17 cellular contexts compared by ENCODE assay signal in genomic region chr17:841313-841712, GRCh38. TPM values are rescaled to one million over a fixed set of nuclear protein-coding genes. Genes with fewer than 3 reads are reported as not detected.
A peak's percentile ranks its signal among the peaks of the same experiment; 100 is the strongest.
DNase-seq lines count a peak whose midpoint lies in the region; ATAC-seq, FAIRE-seq and TF ChIP-seq lines count a peak whose summit lies in the region.
"Had no signal": no experiment of that assay in that cellular context is flagged by ENCODE, and none has a peak within 500 bp of the region (broad histone marks: within the 10 kb centered on the region; RNA-seq: fewer than 3 reads in every experiment).

No MANE protein-coding gene starts in this region.

- H3K9me3 ChIP-seq in right atrium auricular region (no peaks in the 10 kb centered on the region), aorta (ENCODE audit: control insufficient read depth, low read length) (no peaks in the 10 kb centered on the region)
- H3K9me3 ChIP-seq: HAP-1 had no signal

- H3K36me3 ChIP-seq in right atrium auricular region = no peaks in the 10 kb centered on the region
- peaks cover 2% of the 10 kb centered on the region for H3K36me3 ChIP-seq in bronchial epithelial cell (ENCODE audit: control insufficient read depth, insufficient read depth, low read length)
- no peaks in the 10 kb centered on the region for H3K36me3 ChIP-seq in aorta (ENCODE audit: control insufficient read depth in 1 of 2, insufficient read depth in 2 of 2, low read length in 1 of 2)
- H3K36me3 ChIP-seq: HAP-1 had no signal

- DNase-seq in left ventricle myocardium superior (no peak), right atrium auricular region (ENCODE audit: low spot score) (no peak), bronchial epithelial cell (ENCODE audit: low read depth) (no peak), omental fat pad (ENCODE audit: low spot score) (no peak), aorta (no peak), GM19239 (ENCODE audit: insufficient read length, low spot score) (no peak), iPS-NIHi7 (ENCODE audit: extremely low spot score) (no peak), activated gamma-delta T cell treated with Interleukin-2 at 50 U/mL for 16 hours (no peak)
- DNase-seq: DMS79, GDM1, Karpas-422, MM.1S, NCI-H1417 treated with DMSO at 0.1 percent for 48 hours, NCI-H2029 treated with DMSO at 0.1 percent for 48 hours, NCI-H524 had no signal

- H3K27me3 ChIP-seq in right atrium auricular region = no peaks in the 10 kb centered on the region
- no peaks in the 10 kb centered on the region for H3K27me3 ChIP-seq in bronchial epithelial cell (ENCODE audit: control insufficient read depth, insufficient read depth, low read length)
- no peaks in the 10 kb centered on the region for H3K27me3 ChIP-seq in aorta (ENCODE audit: control insufficient read depth in 1 of 2, insufficient read depth in 2 of 2, low read length in 1 of 2)

- H3K4me1 ChIP-seq in right atrium auricular region = peaks cover 0 to under 1% of the 10 kb centered on the region in 2 donors
- no peaks in the 10 kb centered on the region for H3K4me1 ChIP-seq in aorta (ENCODE audit: control insufficient read depth in 1 of 2, insufficient read depth in 2 of 2, low read length in 2 of 2)
- H3K4me1 ChIP-seq: HAP-1 had no signal

- WGBS in aorta, 2 donors = 77 to 85% methylated on average over 33 of the region's 33 CpGs

- FAIRE-seq in bronchial epithelial cell (lab: Jason Lieb, UNC) (peak; percentile 99), GM19239 (lab: Jason Lieb, UNC) (no peak)
- FAIRE-seq: A204.1 had no signal

- peak; percentile 71 for ATAC-seq in left ventricle myocardium superior
- ATAC-seq in omental fat pad (ENCODE audit: low FRiP score) = peak; percentile 15
- ATAC-seq in aorta (ENCODE audit: low FRiP score) = peak; percentile 70

- H3K27ac ChIP-seq in right atrium auricular region (no peak overlapping the region), aorta (ENCODE audit: low read depth in 1 of 2, low read length in 2 of 2) (no peak overlapping the region)

- no peak overlapping the region for H3K4me3 ChIP-seq in right atrium auricular region
- no peak overlapping the region for H3K4me3 ChIP-seq in bronchial epithelial cell (ENCODE audit: low read depth, low read length)
- H3K4me3 ChIP-seq in aorta (ENCODE audit: low read length in 2 of 2) = no peak overlapping the region
- H3K4me3 ChIP-seq: HAP-1 had no signal

- intact Hi-C loops in left ventricle myocardium superior (cut with micrococcal nuclease) = no loop called here
- intact Hi-C loops in aorta (cut with DNase I) = no loop called here

- TF ChIP-seq CTCF in right atrium auricular region (IDR thresholded peaks at IDR 0.05) (no peak), bronchial epithelial cell (IDR thresholded peaks at IDR 0.05; ENCODE audit: insufficient read depth, low read length, severe bottlenecking) (no peak), omental fat pad (IDR thresholded peaks at IDR 0.05) (no peak)

RNA-seq across cellular contexts. Expression of gene MRM3, which starts 59.2 kb away (rescaled TPM):
- total RNA-seq in left ventricle myocardium superior = 22.4 TPM
- total RNA-seq in right atrium auricular region = 10 to 100 TPM; 15.4 to 21.8 TPM
- total RNA-seq in bronchial epithelial cell = 18.4 and 22.4 TPM in 2 replicates
- total RNA-seq in omental fat pad = 10 to 100 TPM; 14.0 to 23.8 (median 16.0) TPM
- 1 to 10 TPM; 7.8 to 8.9 TPM for total RNA-seq in aorta
- polyA plus RNA-seq in aorta = 1 to 10 TPM; 7.8 to 8.0 TPM

RNA-seq across cellular contexts. Expression of gene GLOD4, which starts 59.2 kb away (rescaled TPM):
- total RNA-seq in left ventricle myocardium superior (29.9 TPM), right atrium auricular region (10 to 100 TPM; 37.3 to 49.5 TPM), bronchial epithelial cell (90.6 and 93.2 TPM in 2 replicates), omental fat pad (10 to 100 TPM; 41.1 to 73.1 (median 44.7) TPM), aorta (10 to 100 TPM; 34.1 to 45.1 TPM)
- 10 to 100 TPM; 31.3 to 42.2 TPM for polyA plus RNA-seq in aorta

Comparison
In these comparisons a context has a peak if more than half of its experiments do, and no peak if none do; other contexts are left out.
1. ATAC-seq: peak in every context shown above with its lines; median percentile 71 in left ventricle myocardium superior; 70 in aorta; 15 in omental fat pad.